Comparison of ENCODE assay signal across 30 cellular contexts in the genomic region with DNA sequence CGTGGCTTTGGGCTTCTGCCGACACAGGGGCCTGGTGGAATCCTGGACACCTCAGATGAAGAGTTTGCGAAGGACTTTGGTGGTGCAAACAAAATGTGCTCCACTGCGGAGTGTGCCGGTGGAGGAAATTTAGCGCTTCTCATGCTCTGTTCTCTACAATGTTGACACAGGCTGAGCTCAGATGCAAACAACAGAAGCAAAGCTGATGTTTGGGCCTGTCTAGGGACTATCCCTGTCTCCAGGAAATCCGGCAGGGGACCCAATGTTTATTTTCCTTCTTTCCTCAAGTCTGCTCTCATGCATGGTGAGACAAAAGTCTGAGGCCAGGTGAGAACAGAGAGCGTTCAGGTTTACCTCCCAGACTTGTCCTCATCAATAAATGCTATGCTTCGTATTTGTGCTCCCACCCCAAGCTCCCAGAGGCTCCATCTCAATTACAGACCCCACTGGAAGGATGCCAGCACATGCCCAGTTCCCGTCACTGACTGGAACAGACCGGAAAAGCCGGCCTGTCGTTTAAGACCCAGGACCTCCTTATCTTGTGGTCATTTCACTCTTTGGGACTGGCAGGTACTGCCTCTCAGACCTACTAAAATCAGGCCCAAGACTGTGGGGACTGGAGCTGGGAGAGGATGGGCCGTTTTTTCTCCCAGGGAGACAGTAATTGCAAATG.
DNase-seq lines count a peak whose midpoint lies in the region; FAIRE-seq and TF ChIP-seq lines count a peak whose summit lies in the region.
"Had no signal": no experiment of that assay in that cellular context is flagged by ENCODE, and none has a peak within 500 bp of the region (broad histone marks: within the 10 kb centered on the region; RNA-seq: fewer than 3 reads in every experiment).

No MANE protein-coding gene starts in this region.

- no peak overlapping the region for H3K4me3 Mint-ChIP-seq in endothelial cell (ENCODE audit: unreplicated experiment)
- H3K4me3 Mint-ChIP-seq: activated CD4-positive, alpha-beta T cell treated with anti-CD3 and anti-CD28 coated beads for 36 hours; activated naive CD4-positive, alpha-beta T cell treated with anti-CD3 and anti-CD28 coated beads, Interleukin-2, amount 50 U/mL, for 24 hours; activated T-cell treated with anti-CD3 and anti-CD28 coated beads, Interleukin-2, amount 50 U/mL, for 24 hours; CD8-positive, alpha-beta T cell; dendritic cell treated with granulocyte-macrophage colony-stimulating factor and Interleukin-4, amounts not matched to agents 40 ng/mL and 50 ng/mL, for 4 days; naive thymus-derived CD8-positive, alpha-beta T cell; stimulated activated naive CD8-positive, alpha-beta T cell treated with anti-CD3 and anti-CD28 coated beads, Interleukin-15, Interleukin-2, amounts not matched to agents 100 ng/mL and 50 ng/mL, for 24 hours; T-helper 1 cell treated with Interleukin-12 subunit alpha and Interleukin-12 subunit beta and Interleukin-4 antibody, amounts not matched to agents 30 μg/mL and 1 μg/mL, for 36 hours had no signal

- TF ChIP-seq POLR2A in sigmoid colon (IDR thresholded peaks at IDR 0.05): no peak

- H3K4me1 ChIP-seq in sigmoid colon (no peaks in the 10 kb centered on the region), small intestine (ENCODE audit: control insufficient read depth in 2 of 2, insufficient read depth in 1 of 2, low read depth in 1 of 2, low read length in 1 of 2) (peaks cover 0 to 6% of the 10 kb centered on the region in 2 donors)
- H3K4me1 ChIP-seq: pancreas, thyroid gland had no signal

- DNase-seq in NCI-H1092 treated with DMSO at 0.1 percent for 48 hours (lab: John Stamatoyannopoulos, UW) (peak; percentile 33), NCI-H1092 (lab: John Stamatoyannopoulos, UW) (no peak), LNCaP clone FGC (ENCODE audit: low read depth) (peak; percentile 71), endothelial cell (ENCODE audit: low spot score) (no peak), sigmoid colon (peak; percentile 32), epidermal melanocyte (ENCODE audit: insufficient read length, low spot score) (no peak), small intestine (no peak), NCI-H1436 (lab: John Stamatoyannopoulos, UW) (no peak)
- DNase-seq: activated CD4-positive, alpha-beta T cell treated with anti-CD3 and anti-CD28 coated beads for 36 hours; CD8-positive, alpha-beta T cell; DMS79; GF-D8; GOT3; left cardiac atrium; MG63; NCI-H1417 treated with DMSO at 0.1 percent for 48 hours; right cardiac atrium; stimulated activated CD4-positive, alpha-beta T cell treated with anti-CD3 and anti-CD28 coated beads, Interleukin-15, amount 100 ng/mL, for 24 hours; thyroid gland had no signal

- no peaks in the 10 kb centered on the region for H3K9me3 Mint-ChIP-seq in endothelial cell (ENCODE audit: unreplicated experiment)
- H3K9me3 Mint-ChIP-seq: activated naive CD4-positive, alpha-beta T cell treated with anti-CD3 and anti-CD28 coated beads, Interleukin-2, amount 50 U/mL, for 24 hours; activated T-cell treated with anti-CD3 and anti-CD28 coated beads, Interleukin-2, amount 50 U/mL, for 24 hours; CD8-positive, alpha-beta T cell; dendritic cell treated with granulocyte-macrophage colony-stimulating factor and Interleukin-4, amounts not matched to agents 40 ng/mL and 50 ng/mL, for 4 days; stimulated activated naive CD8-positive, alpha-beta T cell treated with anti-CD3 and anti-CD28 coated beads, Interleukin-15, Interleukin-2, amounts not matched to agents 100 ng/mL and 50 ng/mL, for 24 hours; T-helper 1 cell treated with Interleukin-12 subunit alpha and Interleukin-12 subunit beta and Interleukin-4 antibody, amounts not matched to agents 30 μg/mL and 1 μg/mL, for 36 hours had no signal

- intact Hi-C loops in sigmoid colon (cut with DNase I): no loop called here

- H3K9me3 ChIP-seq in sigmoid colon (no peaks in the 10 kb centered on the region), small intestine (ENCODE audit: control insufficient read depth, low read depth) (no peaks in the 10 kb centered on the region)
- H3K9me3 ChIP-seq: MG63, pancreas, thyroid gland had no signal

- TF ChIP-seq EP300 in sigmoid colon (IDR thresholded peaks at IDR 0.05): no peak

- H3K36me3 ChIP-seq in sigmoid colon: no peaks in the 10 kb centered on the region
- no peaks in the 10 kb centered on the region for H3K36me3 ChIP-seq in small intestine (ENCODE audit: control insufficient read depth in 2 of 2, insufficient read depth in 2 of 2, low read length in 2 of 2)
- H3K36me3 ChIP-seq: MG63, pancreas, thyroid gland had no signal

- H3K36me3 Mint-ChIP-seq in endothelial cell (ENCODE audit: low read depth, unreplicated experiment): no peaks in the 10 kb centered on the region
- H3K36me3 Mint-ChIP-seq: activated naive CD4-positive, alpha-beta T cell treated with anti-CD3 and anti-CD28 coated beads, Interleukin-2, amount 50 U/mL, for 24 hours; CD8-positive, alpha-beta T cell; naive thymus-derived CD8-positive, alpha-beta T cell had no signal

- peaks cover 4% of the 10 kb centered on the region for H3K27me3 Mint-ChIP-seq in endothelial cell (ENCODE audit: unreplicated experiment)
- H3K27me3 Mint-ChIP-seq: activated CD4-positive, alpha-beta T cell treated with anti-CD3 and anti-CD28 coated beads for 36 hours; activated naive CD4-positive, alpha-beta T cell treated with anti-CD3 and anti-CD28 coated beads, Interleukin-2, amount 50 U/mL, for 24 hours; activated T-cell treated with anti-CD3 and anti-CD28 coated beads, Interleukin-2, amount 50 U/mL, for 24 hours; dendritic cell treated with granulocyte-macrophage colony-stimulating factor and Interleukin-4, amounts not matched to agents 40 ng/mL and 50 ng/mL, for 4 days; stimulated activated naive CD8-positive, alpha-beta T cell treated with anti-CD3 and anti-CD28 coated beads, Interleukin-15, Interleukin-2, amounts not matched to agents 100 ng/mL and 50 ng/mL, for 24 hours had no signal

- H3K4me3 ChIP-seq in LNCaP clone FGC (ENCODE audit: low read depth, low read length): no peak overlapping the region
- H3K4me3 ChIP-seq in sigmoid colon: no peak overlapping the region
- no peak overlapping the region for H3K4me3 ChIP-seq in small intestine (ENCODE audit: low read depth in 1 of 2, low read length in 2 of 2)
- H3K4me3 ChIP-seq: K562, MG63, pancreas, SK-N-MC, thyroid gland had no signal

- H3K4me1 Mint-ChIP-seq in endothelial cell (ENCODE audit: unreplicated experiment): peaks cover 45% of the 10 kb centered on the region
- H3K4me1 Mint-ChIP-seq: activated CD4-positive, alpha-beta T cell treated with anti-CD3 and anti-CD28 coated beads for 36 hours; activated naive CD4-positive, alpha-beta T cell treated with anti-CD3 and anti-CD28 coated beads, Interleukin-2, amount 50 U/mL, for 24 hours; naive thymus-derived CD8-positive, alpha-beta T cell had no signal

- H3K27ac Mint-ChIP-seq in endothelial cell (ENCODE audit: unreplicated experiment): peak overlapping the region; percentile 36
- H3K27ac Mint-ChIP-seq: activated CD4-positive, alpha-beta T cell treated with anti-CD3 and anti-CD28 coated beads for 36 hours; activated naive CD4-positive, alpha-beta T cell treated with anti-CD3 and anti-CD28 coated beads, Interleukin-2, amount 50 U/mL, for 24 hours; activated T-cell treated with anti-CD3 and anti-CD28 coated beads, Interleukin-2, amount 50 U/mL, for 24 hours; CD8-positive, alpha-beta T cell; dendritic cell treated with granulocyte-macrophage colony-stimulating factor and Interleukin-4, amounts not matched to agents 40 ng/mL and 50 ng/mL, for 4 days; naive thymus-derived CD8-positive, alpha-beta T cell; stimulated activated naive CD8-positive, alpha-beta T cell treated with anti-CD3 and anti-CD28 coated beads, Interleukin-15, Interleukin-2, amounts not matched to agents 100 ng/mL and 50 ng/mL, for 24 hours; T-helper 1 cell treated with Interleukin-12 subunit alpha and Interleukin-12 subunit beta and Interleukin-4 antibody, amounts not matched to agents 30 μg/mL and 1 μg/mL, for 36 hours had no signal

- H3K27me3 ChIP-seq in sigmoid colon (no peaks in the 10 kb centered on the region), small intestine (ENCODE audit: control insufficient read depth in 2 of 2, insufficient read depth in 2 of 2, low read length in 2 of 2) (peaks cover 0 to 3% of the 10 kb centered on the region in 2 donors)
- H3K27me3 ChIP-seq: MG63, thyroid gland had no signal

- H3K27ac ChIP-seq in sigmoid colon: no peak overlapping the region
- no peak overlapping the region for H3K27ac ChIP-seq in small intestine (ENCODE audit: low read depth in 1 of 2, low read length in 1 of 2)
- H3K27ac ChIP-seq: 22Rv1, pancreas, SK-N-MC, thyroid gland had no signal

- TF ChIP-seq CTCF in LNCaP clone FGC (IDR thresholded peaks at IDR 0.05; ENCODE audit: control insufficient read depth, extremely low read depth, insufficient read depth) (no peak), endothelial cell (IDR thresholded peaks at IDR 0.05; ENCODE audit: unreplicated experiment) (no peak), sigmoid colon (IDR thresholded peaks at IDR 0.05) (no peak)

- FAIRE-seq in small intestine (lab: Jason Lieb, UNC): no peak
- FAIRE-seq: GM18507, K562, pancreas had no signal

- 72 to 83% methylated on average over 14 of the region's 14 CpGs for WGBS in sigmoid colon, 2 donors
- 71 to 82% (median 80%) methylated on average over 14 of the region's 14 CpGs for WGBS in small intestine, 3 donors

Comparison
In these comparisons a context has a peak if more than half of its experiments do, and no peak if none do; other contexts are left out.
1. DNase-seq: peak in NCI-H1092 treated with DMSO at 0.1 percent for 48 hours (single experiment), LNCaP clone FGC (single experiment) and sigmoid colon (single experiment); none in NCI-H1092 (single experiment), endothelial cell (single experiment), epidermal melanocyte (single experiment), small intestine (single experiment) and NCI-H1436 (single experiment).